8 cellular contexts compared by ENCODE assay signal in the genomic region with DNA sequence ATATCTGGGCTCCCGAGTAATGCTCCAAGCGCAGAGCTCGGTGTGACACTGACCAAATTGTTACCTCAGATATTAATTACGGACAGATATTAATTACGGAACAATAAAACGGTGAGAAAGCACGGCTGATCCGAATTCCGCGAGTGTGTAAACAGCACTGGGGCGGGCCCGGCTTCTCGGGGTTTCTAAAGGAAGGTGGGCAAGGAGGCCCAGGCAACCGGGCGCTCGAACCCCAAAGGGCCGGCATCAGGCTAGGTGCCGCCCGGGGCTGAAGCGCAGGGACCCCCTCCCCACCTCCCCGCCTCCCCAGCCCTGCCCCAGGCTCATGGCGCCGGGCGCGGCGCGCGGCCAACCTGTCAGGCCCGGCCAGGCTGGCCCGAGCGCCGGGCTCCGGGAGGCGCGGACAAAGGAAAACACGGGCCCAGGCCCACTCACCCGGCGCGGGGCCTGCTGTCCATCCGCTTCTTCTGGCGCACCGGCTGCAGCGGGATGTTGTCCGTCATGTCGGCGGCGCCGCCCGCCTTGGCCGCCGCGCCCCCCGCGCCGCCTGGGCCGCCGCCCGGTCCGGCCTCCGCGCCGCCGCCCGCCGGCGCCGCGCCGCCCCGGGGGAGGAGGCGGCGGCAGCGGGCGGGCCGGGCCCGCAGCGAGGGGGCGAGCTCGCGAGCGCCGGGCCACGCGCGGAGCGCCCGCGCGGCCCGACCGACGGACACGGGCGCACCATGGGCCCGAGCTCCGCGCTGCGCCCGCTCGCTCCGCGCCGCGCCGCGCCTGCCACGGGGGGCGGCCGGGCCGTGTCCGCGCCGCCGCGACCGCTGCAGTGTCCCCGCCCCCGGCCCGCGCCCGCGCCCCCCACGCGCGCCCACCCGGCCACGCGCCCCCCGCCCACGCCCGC. TPM values are rescaled to one million over a fixed set of nuclear protein-coding genes. Genes with fewer than 3 reads are reported as not detected.
DNase-seq lines count a peak whose midpoint lies in the region; ATAC-seq, FAIRE-seq and TF ChIP-seq lines count a peak whose summit lies in the region.

A gene with protein sequence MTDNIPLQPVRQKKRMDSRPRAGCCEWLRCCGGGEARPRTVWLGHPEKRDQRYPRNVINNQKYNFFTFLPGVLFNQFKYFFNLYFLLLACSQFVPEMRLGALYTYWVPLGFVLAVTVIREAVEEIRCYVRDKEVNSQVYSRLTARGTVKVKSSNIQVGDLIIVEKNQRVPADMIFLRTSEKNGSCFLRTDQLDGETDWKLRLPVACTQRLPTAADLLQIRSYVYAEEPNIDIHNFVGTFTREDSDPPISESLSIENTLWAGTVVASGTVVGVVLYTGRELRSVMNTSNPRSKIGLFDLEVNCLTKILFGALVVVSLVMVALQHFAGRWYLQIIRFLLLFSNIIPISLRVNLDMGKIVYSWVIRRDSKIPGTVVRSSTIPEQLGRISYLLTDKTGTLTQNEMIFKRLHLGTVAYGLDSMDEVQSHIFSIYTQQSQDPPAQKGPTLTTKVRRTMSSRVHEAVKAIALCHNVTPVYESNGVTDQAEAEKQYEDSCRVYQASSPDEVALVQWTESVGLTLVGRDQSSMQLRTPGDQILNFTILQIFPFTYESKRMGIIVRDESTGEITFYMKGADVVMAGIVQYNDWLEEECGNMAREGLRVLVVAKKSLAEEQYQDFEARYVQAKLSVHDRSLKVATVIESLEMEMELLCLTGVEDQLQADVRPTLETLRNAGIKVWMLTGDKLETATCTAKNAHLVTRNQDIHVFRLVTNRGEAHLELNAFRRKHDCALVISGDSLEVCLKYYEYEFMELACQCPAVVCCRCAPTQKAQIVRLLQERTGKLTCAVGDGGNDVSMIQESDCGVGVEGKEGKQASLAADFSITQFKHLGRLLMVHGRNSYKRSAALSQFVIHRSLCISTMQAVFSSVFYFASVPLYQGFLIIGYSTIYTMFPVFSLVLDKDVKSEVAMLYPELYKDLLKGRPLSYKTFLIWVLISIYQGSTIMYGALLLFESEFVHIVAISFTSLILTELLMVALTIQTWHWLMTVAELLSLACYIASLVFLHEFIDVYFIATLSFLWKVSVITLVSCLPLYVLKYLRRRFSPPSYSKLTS (minus strand): TSS at position 524 of the 892 bp plus-strand sequence. CDS start 21 bp downstream, at position 503.

- H3K9ac ChIP-seq in HepG2 (ENCODE audit: insufficient read depth, low read depth, low read length), result peak within 1 kb of the TSS; percentile 92

- WGBS in HepG2 (ENCODE audit: low lambda C conversion rate), result under 1% methylated on average over 51 of the region's 131 CpGs

- H2AFZ ChIP-seq in HepG2 (ENCODE audit: low read length), result no peak within 1 kb of the TSS

- no peaks in the 10 kb centered on the region for H3K9me3 ChIP-seq in HepG2 (ENCODE audit: low read length)

- H3K4me3 ChIP-seq in dorsolateral prefrontal cortex (peak within 1 kb of the TSS; percentile 56 to 98 (median 90)), HepG2 (replicated peaks in 1 of 3; ENCODE audit: insufficient read depth in 1 of 3, low read depth in 2 of 3, low read length in 3 of 3) (peak within 1 kb of the TSS; percentile 90 to 99 (median 98))

- no peak within 1 kb of the TSS for H3K27ac Mint-ChIP-seq in stimulated activated naive CD8-positive, alpha-beta T cell treated with anti-CD3 and anti-CD28 coated beads, Interleukin-15, amount 100 ng/mL, for 72 hours

- no peak for TF ChIP-seq EP300 in HepG2 (IDR thresholded peaks at IDR 0.05; ENCODE audit: low read depth in 2 of 2, low read length in 2 of 2)
- no peak for TF ChIP-seq EP300 in HepG2 (CRISPR knock-in tag; IDR thresholded peaks at IDR 0.05; ENCODE audit: borderline replicate concordance)

- POLR2A ChIA-PET in HepG2 (lab: Yijun Ruan, JAX), result interaction anchor here (0.7 to 1.9 kb wide), 4 partner anchors 12 to 67 kb away, joined by 4 to 16 read pairs (median 8); no protein-coding TSS in a partner anchor

- H4K20me1 ChIP-seq in HepG2 (ENCODE audit: insufficient read depth, low read length), result no peaks in the 10 kb centered on the region

- ATAC-seq in HepG2 (peak; percentile 59), GM21619 (IDR thresholded peaks at IDR 0.05; ENCODE audit: unreplicated experiment) (no peak), GM19035 (IDR thresholded peaks at IDR 0.05; ENCODE audit: unreplicated experiment) (no peak)
- peak; percentile 17 for ATAC-seq in stimulated activated naive CD8-positive, alpha-beta T cell treated with anti-CD3 and anti-CD28 coated beads, Interleukin-15, amount 100 ng/mL, for 72 hours

- H3K79me2 ChIP-seq in HepG2 (ENCODE audit: insufficient read depth, low read length), result peaks cover 14% of the 10 kb centered on the region

- no TSS peak for BruUV-seq in HepG2 (replicated peaks; lab: Mats Ljungman, UMichigan)

- TF ChIP-seq CTCF in dorsolateral prefrontal cortex (IDR thresholded peaks at IDR 0.05 in 54 of 56, conservative IDR thresholded peaks at IDR 0.05 in 2 of 56; ENCODE audit: low read depth in 1 of 56, partially characterized antibody in 56 of 56) (peak in 1 of 56 donors; percentile 22), HepG2 (CRISPR knock-in tag; IDR thresholded peaks at IDR 0.05) (no peak)

- H3K4me1 ChIP-seq in HepG2 (ENCODE audit: insufficient read depth, low read length), result peaks cover 27% of the 10 kb centered on the region

- H3K27me3 ChIP-seq in dorsolateral prefrontal cortex (no peaks in the 10 kb centered on the region), HepG2 (ENCODE audit: control insufficient read depth in 1 of 2, insufficient read depth in 2 of 2, low read length in 2 of 2) (peaks cover 0 to 12% of the 10 kb centered on the region in 2 experiments; a peak in 2 of 5 replicates)

- TF ChIP-seq RAD21 in HepG2 (CRISPR knock-in tag; IDR thresholded peaks at IDR 0.05), result 0 out of 2 replicates have a peak, but pooled peaks have one; percentile 20

- peak within 1 kb of the TSS; percentile 77 to 83 for H3K4me3 Mint-ChIP-seq in stimulated activated naive CD8-positive, alpha-beta T cell treated with anti-CD3 and anti-CD28 coated beads, Interleukin-15, amount 100 ng/mL, for 72 hours

- H3K27me3 Mint-ChIP-seq in stimulated activated naive CD8-positive, alpha-beta T cell treated with anti-CD3 and anti-CD28 coated beads, Interleukin-15, amount 100 ng/mL, for 72 hours, result peaks cover 67% of the 10 kb centered on the region

- no peak for TF ChIP-seq POLR2A in HepG2 (IDR thresholded peaks at IDR 0.05; ENCODE audit: insufficient read depth in 1 of 2, low read depth in 2 of 2, low read length in 2 of 2)

- in situ Hi-C loops in HepG2 (cut with HindIII; ENCODE audit: extremely low pct_ligation_motif_present, low pct_unique_long_range_greater_than_20kb), result no loop called here

- DNase-seq in D341Med (ENCODE audit: low spot score) (peak; percentile 75), NCI-H69 (lab: John Stamatoyannopoulos, UW) (peak; percentile 63), dorsolateral prefrontal cortex (peak in 5 of 10 donors; percentile 26 to 68 (median 47)), HepG2 (ENCODE audit: low spot score) (no peak), amniotic stem cell (lab: John Stamatoyannopoulos, UW) (no peak)
- DNase-seq in stimulated activated naive CD8-positive, alpha-beta T cell treated with anti-CD3 and anti-CD28 coated beads, Interleukin-15, amount 100 ng/mL, for 72 hours, result no peak

- H3K27ac ChIP-seq in dorsolateral prefrontal cortex (peak within 1 kb of the TSS; percentile 6 to 97 (median 91)), HepG2 (ENCODE audit: extremely low read length, insufficient read depth, low read length) (peak within 1 kb of the TSS; percentile 58)

- no peak for FAIRE-seq in HepG2 (lab: Jason Lieb, UNC)

- H3K4me2 ChIP-seq in HepG2 (ENCODE audit: low read depth, low read length), result peak within 1 kb of the TSS; percentile 100

- no peaks in the 10 kb centered on the region for H3K9me3 Mint-ChIP-seq in stimulated activated naive CD8-positive, alpha-beta T cell treated with anti-CD3 and anti-CD28 coated beads, Interleukin-15, amount 100 ng/mL, for 72 hours

- CTCF ChIA-PET in HepG2 (lab: Yijun Ruan, JAX; ENCODE audit: low intra/inter-chr PET ratio, low total read pairs), result interaction anchor here (1.1 kb wide), 1 partner anchor 67 kb away, joined by 4 read pairs; no protein-coding TSS in a partner anchor

- intact Hi-C loops in dorsolateral prefrontal cortex (cut with DNase I), result loop anchor here (5.0 kb wide), 1 partner anchor 56 kb away; no protein-coding TSS in a partner anchor
- intact Hi-C loops in HepG2 (cut with micrococcal nuclease; ENCODE audit: unreplicated experiment), result loop anchor here (1.0 to 2.0 kb wide), 2 partner anchors 24 to 67 kb away; no protein-coding TSS in a partner anchor

- H3K36me3 ChIP-seq in HepG2 (replicated peaks in 1 of 2; ENCODE audit: control insufficient read depth in 1 of 2, insufficient read depth in 2 of 2, low read length in 2 of 2), result no peaks in the 10 kb centered on the region

- peaks cover 18% of the 10 kb centered on the region for H3K4me1 Mint-ChIP-seq in stimulated activated naive CD8-positive, alpha-beta T cell treated with anti-CD3 and anti-CD28 coated beads, Interleukin-15, amount 100 ng/mL, for 72 hours

RNA-seq across cellular contexts. Expression of the gene that starts here (rescaled TPM):
- total RNA-seq in dorsolateral prefrontal cortex (100 to 1,000 TPM; 142 to 325 (median 243) TPM), HepG2 (2016; rRNA removed; fragmentation: Illumina TruSeq; extraction: Trizol) (11.0 and 11.8 TPM in 2 replicates)
- total RNA-seq in HepG2 (2016; cell fraction: cytosol; rRNA removed; fragmentation: Illumina TruSeq; extraction: Trizol; ENCODE audit: low read depth), result 2.4 and 3.0 TPM in 2 replicates
- total RNA-seq in HepG2 (2016; cell fraction: insoluble cytoplasmic fraction; rRNA removed; fragmentation: Illumina TruSeq; extraction: Trizol), result 10.1 and 11.8 TPM in 2 replicates
- 5.1 and 5.8 TPM in 2 replicates for total RNA-seq in HepG2 (2016; cell fraction: membrane; rRNA removed; fragmentation: Illumina TruSeq; extraction: Trizol)
- total RNA-seq in HepG2 (2016; cell fraction: nucleus; rRNA removed; fragmentation: Illumina TruSeq; extraction: Trizol), result 13.2 and 14.5 TPM in 2 replicates
- 18.5 and 19.2 TPM in 2 replicates for polyA plus RNA-seq in HepG2 (2011; rRNA removed)
- 13.2 and 14.1 TPM in 2 replicates for polyA plus RNA-seq in HepG2 (2011; cell fraction: cytosol; rRNA removed)
- polyA plus RNA-seq in HepG2 (2011; cell fraction: nucleus; rRNA removed), result 31.8 and 35.3 TPM in 2 replicates
- polyA plus RNA-seq in HepG2 (2012), result 23.4 and 25.1 TPM in 2 replicates
- polyA plus RNA-seq in HepG2 (2016; cell fraction: cytosol; fragmentation: Illumina TruSeq; extraction: Trizol; ENCODE audit: low read depth), result 0.52 and 0.55 TPM in 2 replicates
- polyA plus RNA-seq in HepG2 (2016; cell fraction: insoluble cytoplasmic fraction; fragmentation: Illumina TruSeq; extraction: Trizol; ENCODE audit: low read depth), result 6.8 and 7.8 TPM in 2 replicates
- 2.0 and 2.2 TPM in 2 replicates for polyA plus RNA-seq in HepG2 (2016; cell fraction: membrane; fragmentation: Illumina TruSeq; extraction: Trizol; ENCODE audit: low read depth)
- 14.8 and 15.7 TPM in 2 replicates for polyA plus RNA-seq in HepG2 (2016; cell fraction: nucleus; fragmentation: Illumina TruSeq; extraction: Trizol; ENCODE audit: insufficient read depth, low read depth)
- 30.7 and 75.7 TPM in 2 replicates for polyA minus RNA-seq in HepG2 (2011; rRNA and poly(A)+ RNA removed; ENCODE audit: low replicate concordance)
- 25.1 and 28.6 TPM in 2 replicates for polyA minus RNA-seq in HepG2 (2011; cell fraction: cytosol; rRNA and poly(A)+ RNA removed)
- polyA minus RNA-seq in HepG2 (2011; cell fraction: nucleus; rRNA and poly(A)+ RNA removed), result 37.2 and 39.9 TPM in 2 replicates

Comparison
In these comparisons a context has a peak if more than half of its experiments do, and no peak if none do; other contexts are left out.
1. RNA of the gene that starts here (total RNA-seq): 142 to 325 TPM in dorsolateral prefrontal cortex; 2.4 to 14.5 TPM in HepG2; every median in the first group is over 4 times any median in the second.
2. DNase-seq: peak in D341Med (single experiment) and NCI-H69 (single experiment); none in HepG2 (single experiment), stimulated activated naive CD8-positive, alpha-beta T cell treated with anti-CD3 and anti-CD28 coated beads, Interleukin-15, amount 100 ng/mL, for 72 hours (0 of 2) and amniotic stem cell (single experiment).
3. ATAC-seq: peak in HepG2 (single experiment) and stimulated activated naive CD8-positive, alpha-beta T cell treated with anti-CD3 and anti-CD28 coated beads, Interleukin-15, amount 100 ng/mL, for 72 hours (single experiment); none in GM21619 (single experiment) and GM19035 (single experiment).